ENCODE assay signal across 18 cellular contexts in genomic region chr2:236639461-236639860, GRCh38.
"Had no signal": no experiment of that assay in that cellular context is flagged by ENCODE, and none has a peak within 500 bp of the region (broad histone marks: within the 10 kb centered on the region; RNA-seq: fewer than 3 reads in every experiment).

No MANE protein-coding gene starts in this region.

- H3K9me3 ChIP-seq: colonic mucosa, lower lobe of right lung, pancreas, prostate gland, right lobe of liver had no signal

- DNase-seq: colonic mucosa; effector CD8-positive, alpha-beta T cell; hypothalamus; left ventricle myocardium inferior; lower lobe of right lung; natural killer cell; occipital lobe; stimulated activated CD4-positive, alpha-beta T cell treated with anti-CD3 and anti-CD28 coated beads, Interleukin-2, amount 100 ng/mL, for 24 hours; stimulated activated CD4-positive, alpha-beta T cell treated with anti-CD3 and anti-CD28 coated beads, Interleukin-4, amount 100 ng/mL, for 4 hours; stimulated activated naive CD4-positive, alpha-beta T cell; substantia nigra; trophoblast cell had no signal

- H3K27me3 ChIP-seq: colonic mucosa, heart left ventricle, pancreas, right lobe of liver, stomach had no signal

- H3K36me3 ChIP-seq: colonic mucosa, heart left ventricle, left ventricle myocardium inferior, lower lobe of right lung, pancreas, prostate gland, right lobe of liver, stomach had no signal

- H3K4me3 ChIP-seq: colonic mucosa, heart left ventricle, left ventricle myocardium inferior, lower lobe of right lung, pancreas, prostate gland, right lobe of liver, skin epidermis, stomach had no signal

- H3K4me1 ChIP-seq: colonic mucosa, lower lobe of right lung, prostate gland, right lobe of liver had no signal

- H3K27ac ChIP-seq: colonic mucosa, heart left ventricle, left ventricle myocardium inferior, lower lobe of right lung, pancreas, prostate gland, right lobe of liver, skin epidermis had no signal
